Comparison of ENCODE assay signal across 8 cellular contexts in the genomic region with DNA sequence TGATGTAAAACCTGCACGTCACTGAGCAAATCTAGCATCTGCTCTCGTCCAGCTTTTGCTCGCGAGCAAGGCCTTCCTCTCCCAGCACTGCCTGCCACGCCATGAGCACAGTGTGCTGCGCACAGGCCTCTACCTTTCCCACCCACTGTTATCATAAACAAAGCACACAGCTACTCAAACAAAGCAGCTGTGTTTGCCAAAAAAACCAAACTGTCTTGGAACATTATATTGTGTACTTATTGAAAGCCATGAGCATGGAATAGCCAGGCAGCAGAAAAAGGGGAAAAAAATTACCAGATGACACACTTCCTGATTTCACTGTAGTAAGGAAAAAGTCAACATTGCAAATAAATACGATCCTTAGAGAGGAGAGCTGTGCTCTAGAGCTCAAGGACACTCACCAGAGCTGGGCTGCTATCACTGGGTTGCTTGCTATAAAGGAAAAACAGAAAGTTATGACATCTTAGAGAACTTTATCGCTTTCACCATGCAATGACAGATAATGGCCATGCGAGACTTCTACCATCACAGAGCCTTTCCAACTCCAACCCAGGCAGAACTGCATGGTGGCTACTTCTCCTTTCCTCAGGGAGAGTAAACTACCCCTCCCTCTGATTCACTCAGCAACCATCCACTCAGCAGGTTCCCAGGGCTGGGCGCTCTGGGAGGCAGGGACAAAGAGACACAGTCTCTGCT.
DNase-seq lines count a peak whose midpoint lies in the region; ATAC-seq and TF ChIP-seq lines count a peak whose summit lies in the region.

No MANE protein-coding gene starts in this region.

- H3K4me3 ChIP-seq in epithelial cell of esophagus (ENCODE audit: low read length) (no peak overlapping the region), prostate gland (no peak overlapping the region), A673 (ENCODE audit: low read depth, low read length, poor library complexity, severe bottlenecking) (no peak overlapping the region), spleen (no peak overlapping the region)

- no peak for ATAC-seq in GM19395 (IDR thresholded peaks at IDR 0.05; ENCODE audit: unreplicated experiment)

- intact Hi-C loops in prostate gland (cut with DNase I) = loop anchor here (5.0 kb wide), 1 partner anchor 66 kb away; no protein-coding TSS in a partner anchor
- intact Hi-C loops in A673 (cut with micrococcal nuclease; ENCODE audit: unreplicated experiment) = no loop called here
- intact Hi-C loops in spleen (cut with DNase I; ENCODE audit: low total_unique reads) = no loop called here

- TF ChIP-seq CTCF in HFFc6 (IDR thresholded peaks at IDR 0.05) = no peak
- TF ChIP-seq CTCF in epithelial cell of esophagus (IDR thresholded peaks at IDR 0.05; ENCODE audit: insufficient read depth, low read depth, low read length, missing control alignments) = no peak
- no peak for TF ChIP-seq CTCF in prostate gland (IDR thresholded peaks at IDR 0.05)
- no peak for TF ChIP-seq CTCF in A673 (conservative IDR thresholded peaks at IDR 0.05; ENCODE audit: low read depth, low read length)
- no peak for TF ChIP-seq CTCF in spleen (IDR thresholded peaks at IDR 0.05 in 8 of 11, conservative IDR thresholded peaks at IDR 0.05 in 3 of 11)

- H3K9me3 ChIP-seq in prostate gland (no peaks in the 10 kb centered on the region), A673 (ENCODE audit: low read depth, low read length, poor library complexity, severe bottlenecking) (no peaks in the 10 kb centered on the region), spleen (no peaks in the 10 kb centered on the region)

- H3K36me3 Mint-ChIP-seq in HFFc6 (ENCODE audit: low read depth) = no peaks in the 10 kb centered on the region

- peak overlapping the region; percentile 85 for H3K27ac Mint-ChIP-seq in HFFc6

- no TSS peak for BruUV-seq in A673 (replicated peaks; lab: Mats Ljungman, UMichigan)

- DNase-seq in HFFc6 (peak; percentile 27), NCI-H69 (lab: John Stamatoyannopoulos, UW) (peak; percentile 99), epithelial cell of esophagus (ENCODE audit: low read depth) (peak; percentile 91), prostate gland (ENCODE audit: low spot score) (peak; percentile 48), A673 (ENCODE audit: low spot score) (no peak), spleen (no peak)
- no peak for DNase-seq in activated CD4-positive, CD25-positive, alpha-beta regulatory T cell treated with anti-CD3 and anti-CD28 coated beads, Interleukin-2, amount 50 U/mL, for 72 hours

- TF ChIP-seq POLR2A in prostate gland (IDR thresholded peaks at IDR 0.05) = no peak
- no peak for TF ChIP-seq POLR2A in spleen (IDR thresholded peaks at IDR 0.05)

- H3K27me3 ChIP-seq in prostate gland (replicated peaks; ENCODE audit: insufficient read depth) = no peaks in the 10 kb centered on the region
- no peaks in the 10 kb centered on the region for H3K27me3 ChIP-seq in A673 (replicated peaks; ENCODE audit: insufficient read depth, low read depth, low read length, poor library complexity)
- H3K27me3 ChIP-seq in spleen (replicated peaks in 1 of 7) = no peaks in the 10 kb centered on the region

- 41% methylated on average over 10 of the region's 10 CpGs for WGBS in prostate gland
- WGBS in spleen, 5 donors = 73 to 84% (median 74%) methylated on average over 10 of the region's 10 CpGs

- H3K27ac ChIP-seq in prostate gland (peak overlapping the region; percentile 46 to 64), A673 (ENCODE audit: low read depth, low read length, poor library complexity, severe bottlenecking) (no peak overlapping the region), spleen (no peak overlapping the region)

- H3K36me3 ChIP-seq in prostate gland = no peaks in the 10 kb centered on the region
- no peaks in the 10 kb centered on the region for H3K36me3 ChIP-seq in A673 (ENCODE audit: insufficient read depth, low read length, poor library complexity, severe bottlenecking)
- H3K36me3 ChIP-seq in spleen = no peaks in the 10 kb centered on the region

- peak overlapping the region; percentile 53; the same call in 1 of the 2 replicates for H3K4me3 Mint-ChIP-seq in HFFc6

- H3K9me3 Mint-ChIP-seq in HFFc6 = no peaks in the 10 kb centered on the region

- POLR2A ChIA-PET in A673 (lab: Charles Lee; ENCODE audit: low non-redundant PET) = no interaction called here

- H3K27me3 Mint-ChIP-seq in HFFc6 (ENCODE audit: insufficient read depth) = 0 out of 2 replicates have a peak, but pooled peaks cover 2% of the 10 kb centered on the region

- CTCF ChIA-PET in A673 (lab: Charles Lee) = no interaction called here

- H3K4me1 Mint-ChIP-seq in HFFc6 (ENCODE audit: low read depth) = peaks cover 77% of the 10 kb centered on the region

- H3K4me1 ChIP-seq in prostate gland (replicated peaks) (peaks cover 2% of the 10 kb centered on the region), A673 (ENCODE audit: insufficient read depth, low read length, poor library complexity, severe bottlenecking) (no peaks in the 10 kb centered on the region), spleen (no peaks in the 10 kb centered on the region)

Comparison
In these comparisons a context has a peak if more than half of its experiments do, and no peak if none do; other contexts are left out.
1. DNase-seq: peak in HFFc6 (single experiment), NCI-H69 (single experiment), epithelial cell of esophagus (single experiment) and prostate gland (single experiment); none in activated CD4-positive, CD25-positive, alpha-beta regulatory T cell treated with anti-CD3 and anti-CD28 coated beads, Interleukin-2, amount 50 U/mL, for 72 hours (single experiment), A673 (single experiment) and spleen (single experiment).
2. H3K27ac ChIP-seq: peak in prostate gland (2 of 2); none in A673 (single experiment) and spleen (0 of 8).